Comparison of ENCODE assay signal across 14 cellular contexts in the genomic region with DNA sequence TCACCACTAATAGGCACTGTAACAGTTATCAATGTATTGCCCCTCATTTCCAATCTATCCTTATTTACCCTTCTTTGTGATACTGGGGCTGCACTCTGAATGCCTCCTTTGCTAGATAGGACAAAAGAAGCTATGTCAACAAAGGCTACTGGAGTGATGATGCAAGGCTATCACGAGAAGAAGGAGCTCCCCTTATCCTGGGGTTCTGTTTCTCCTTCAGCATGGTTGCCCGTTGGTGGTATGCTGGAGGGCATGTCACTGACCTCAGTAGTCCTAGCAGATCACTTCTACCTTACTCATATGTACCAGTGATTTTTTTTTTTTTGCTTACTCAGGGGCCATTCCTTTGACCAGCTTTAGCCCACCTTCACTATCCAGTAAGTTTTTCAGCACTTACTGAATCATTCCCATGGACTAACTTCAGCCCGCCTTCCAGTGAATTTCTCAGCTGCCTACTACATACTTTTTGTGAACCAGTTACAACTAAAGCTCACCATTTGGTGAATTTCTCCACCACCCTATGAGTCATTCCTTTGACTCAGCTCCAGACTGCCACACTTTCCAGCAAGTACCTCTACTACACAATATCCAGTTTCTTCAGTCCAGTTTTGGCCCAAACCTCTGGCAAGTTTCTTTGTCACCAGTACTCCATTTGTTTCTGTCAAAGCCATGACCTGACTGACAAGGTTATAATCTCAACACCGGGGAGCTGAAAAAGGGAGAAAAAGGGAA.
DNase-seq lines count a peak whose midpoint lies in the region; ATAC-seq and TF ChIP-seq lines count a peak whose summit lies in the region.
"Had no signal": no experiment of that assay in that cellular context is flagged by ENCODE, and none has a peak within 500 bp of the region (broad histone marks: within the 10 kb centered on the region; RNA-seq: fewer than 3 reads in every experiment).

No MANE protein-coding gene starts in this region.

- H3K27ac Mint-ChIP-seq in mesothelial cell of epicardium (no peak overlapping the region), endothelial cell (ENCODE audit: unreplicated experiment) (no peak overlapping the region)

- no peak overlapping the region for H3K4me3 Mint-ChIP-seq in mesothelial cell of epicardium
- no peak overlapping the region for H3K4me3 Mint-ChIP-seq in endothelial cell (ENCODE audit: unreplicated experiment)

- ATAC-seq in GM19397 (IDR thresholded peaks at IDR 0.05; ENCODE audit: unreplicated experiment): no peak
- ATAC-seq: left lobe of liver, right lobe of liver had no signal

- DNase-seq in EL (peak; percentile 87), NCI-H460 (ENCODE audit: extremely low read depth, low read depth) (peak; percentile 82), dedifferentiated amniotic fluid mesenchymal stem cell (ENCODE audit: extremely low spot score) (peak; percentile 46), myocyte (ENCODE audit: low read depth) (peak; percentile 1), mesothelial cell of epicardium (ENCODE audit: low spot score in 2 of 2, unreplicated experiment in 2 of 2) (no peak), endothelial cell (ENCODE audit: low spot score) (no peak)
- no peak for DNase-seq in stimulated activated CD8-positive, alpha-beta memory T cell treated with anti-CD3 and anti-CD28 coated beads, Interleukin-4, amount 100 ng/mL, for 48 hours
- DNase-seq: activated naive CD4-positive, alpha-beta T cell treated with Interleukin-2 at 50 U/mL for 16 hours; DMS 273 treated with DMSO at 0.1 percent for 48 hours; effector memory CD4-positive, alpha-beta T cell; Peyer's patch; right lobe of liver had no signal

- H3K36me3 Mint-ChIP-seq in mesothelial cell of epicardium: no peaks in the 10 kb centered on the region
- no peaks in the 10 kb centered on the region for H3K36me3 Mint-ChIP-seq in endothelial cell (ENCODE audit: low read depth, unreplicated experiment)

- no peak for TF ChIP-seq CTCF in mesothelial cell of epicardium (IDR thresholded peaks at IDR 0.05; ENCODE audit: unreplicated experiment)
- no peak for TF ChIP-seq CTCF in endothelial cell (IDR thresholded peaks at IDR 0.05; ENCODE audit: unreplicated experiment)

- H3K9me3 Mint-ChIP-seq in mesothelial cell of epicardium: peaks cover 10% of the 10 kb centered on the region
- H3K9me3 Mint-ChIP-seq in endothelial cell (ENCODE audit: unreplicated experiment): no peaks in the 10 kb centered on the region

- H3K4me1 Mint-ChIP-seq in mesothelial cell of epicardium (peaks cover 4% of the 10 kb centered on the region), endothelial cell (ENCODE audit: unreplicated experiment) (no peaks in the 10 kb centered on the region)

- H3K27me3 Mint-ChIP-seq in mesothelial cell of epicardium (ENCODE audit: low read depth): no peaks in the 10 kb centered on the region
- no peaks in the 10 kb centered on the region for H3K27me3 Mint-ChIP-seq in endothelial cell (ENCODE audit: unreplicated experiment)

Comparison
In these comparisons a context has a peak if more than half of its experiments do, and no peak if none do; other contexts are left out.
1. DNase-seq: peak in EL (single experiment), NCI-H460 (single experiment), dedifferentiated amniotic fluid mesenchymal stem cell (single experiment) and myocyte (single experiment); none in stimulated activated CD8-positive, alpha-beta memory T cell treated with anti-CD3 and anti-CD28 coated beads, Interleukin-4, amount 100 ng/mL, for 48 hours (single experiment), mesothelial cell of epicardium (0 of 2) and endothelial cell (single experiment).